Comparison of ENCODE assay signal across 9 cellular contexts in the genomic region with DNA sequence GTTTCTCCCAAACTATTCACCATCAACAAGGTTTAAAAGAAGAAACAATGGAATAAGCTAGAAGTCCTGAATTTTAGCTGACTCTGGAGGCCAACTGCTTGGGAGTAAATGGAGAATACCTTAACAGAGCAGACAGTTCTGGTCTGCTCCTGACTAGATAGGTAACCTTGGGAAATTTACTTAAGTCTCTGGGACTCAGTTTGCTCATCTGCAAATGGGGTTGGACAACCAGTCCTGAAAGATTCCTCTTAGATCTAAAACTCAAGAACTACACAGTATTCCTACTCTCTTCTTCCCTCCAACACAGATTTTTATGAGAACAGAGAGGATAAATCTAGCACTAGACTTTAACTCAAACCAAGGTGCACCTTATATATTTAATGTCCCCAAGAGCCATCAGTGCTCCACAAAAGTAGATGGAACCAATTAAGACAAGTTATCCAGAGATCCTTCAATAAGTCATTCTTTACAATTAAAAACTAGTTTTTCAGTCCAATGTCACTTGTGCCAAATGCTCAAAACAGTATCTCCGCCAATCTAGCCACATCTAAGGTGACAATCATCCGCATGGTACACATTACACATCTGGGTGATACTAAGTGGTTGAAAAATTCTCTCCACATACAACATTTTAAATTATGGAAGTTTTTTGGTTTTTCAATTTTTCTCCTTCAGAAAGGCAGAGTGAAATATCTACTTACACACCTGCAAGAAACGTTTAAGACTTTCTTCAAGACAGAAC. TPM values are rescaled to one million over a fixed set of nuclear protein-coding genes. Genes with fewer than 3 reads are reported as not detected.
DNase-seq lines count a peak whose midpoint lies in the region; ATAC-seq, FAIRE-seq and TF ChIP-seq lines count a peak whose summit lies in the region.
"Had no signal": no experiment of that assay in that cellular context is flagged by ENCODE, and none has a peak within 500 bp of the region (broad histone marks: within the 10 kb centered on the region; RNA-seq: fewer than 3 reads in every experiment).

No MANE protein-coding gene starts in this region.

- DNase-seq in activated T-cell treated with anti-CD3 and anti-CD28 coated beads, Interleukin-2, amount 50 U/mL, for 72 hours, result peak in 1 of 2 donors; percentile 33
- DNase-seq in activated T-cell treated with anti-CD3 and anti-CD28 coated beads for 4 hours, result no peak
- DNase-seq in astrocyte (ENCODE audit: low read depth), result no peak
- DNase-seq in lower lobe of right lung, result no peak
- no peak for DNase-seq in tibial artery
- DNase-seq in retina, result no peak
- DNase-seq: stimulated activated CD4-positive, alpha-beta T cell treated with anti-CD3 and anti-CD28 coated beads, Interleukin-2, amount 100 ng/mL, for 24 hours had no signal

- peak overlapping the region; percentile 99 for H3K4me3 ChIP-seq in astrocyte (ENCODE audit: insufficient read depth, low read depth, low read length)
- H3K4me3 ChIP-seq in lower lobe of right lung, result peak overlapping the region; percentile 74
- peak overlapping the region; percentile 85 to 90 for H3K4me3 ChIP-seq in tibial artery

- H3K27me3 Mint-ChIP-seq in activated T-cell treated with anti-CD3 and anti-CD28 coated beads, Interleukin-2, amount 50 U/mL, for 72 hours (ENCODE audit: low read depth), result no peaks in the 10 kb centered on the region
- H3K27me3 Mint-ChIP-seq in astrocyte (ENCODE audit: low read depth, unreplicated experiment), result no peaks in the 10 kb centered on the region

- no peak for TF ChIP-seq CTCF in astrocyte (IDR thresholded peaks at IDR 0.05; ENCODE audit: insufficient read depth, low read depth, low read length)
- TF ChIP-seq CTCF in lower lobe of right lung (IDR thresholded peaks at IDR 0.05), result no peak
- no peak for TF ChIP-seq CTCF in tibial artery (IDR thresholded peaks at IDR 0.05)

- H2AFZ ChIP-seq in astrocyte (ENCODE audit: low read depth, low read length), result no peak overlapping the region

- peak overlapping the region; percentile 98 for H3K27ac Mint-ChIP-seq in activated T-cell treated with anti-CD3 and anti-CD28 coated beads, Interleukin-2, amount 50 U/mL, for 72 hours
- peak overlapping the region; percentile 96 for H3K27ac Mint-ChIP-seq in astrocyte (ENCODE audit: unreplicated experiment)

- peak overlapping the region; percentile 94 for H3K9ac ChIP-seq in astrocyte (ENCODE audit: low read length)

- peak overlapping the region; percentile 85 to 97 for H3K4me3 Mint-ChIP-seq in activated T-cell treated with anti-CD3 and anti-CD28 coated beads, Interleukin-2, amount 50 U/mL, for 72 hours
- H3K4me3 Mint-ChIP-seq in astrocyte (ENCODE audit: unreplicated experiment), result peak overlapping the region; percentile 98

- no peak for FAIRE-seq in astrocyte (lab: Jason Lieb, UNC)

- intact Hi-C loops in lower lobe of right lung (cut with DNase I), result no loop called here
- intact Hi-C loops in tibial artery (cut with DNase I; ENCODE audit: low total_unique reads), result no loop called here

- H4K20me1 ChIP-seq in astrocyte (ENCODE audit: insufficient read depth, low read length), result peaks cover 59% of the 10 kb centered on the region

- H3K9me3 Mint-ChIP-seq in activated T-cell treated with anti-CD3 and anti-CD28 coated beads, Interleukin-2, amount 50 U/mL, for 72 hours, result no peaks in the 10 kb centered on the region
- H3K9me3 Mint-ChIP-seq in astrocyte (ENCODE audit: unreplicated experiment), result no peaks in the 10 kb centered on the region

- H3K4me2 ChIP-seq in astrocyte (ENCODE audit: low read length), result peak overlapping the region; percentile 92

- H3K27ac ChIP-seq in astrocyte (ENCODE audit: low read depth, low read length) (peak overlapping the region; percentile 96), lower lobe of right lung (peak overlapping the region; percentile 99), tibial artery (peak overlapping the region; percentile 96 to 99)

- peaks cover 79% of the 10 kb centered on the region for H3K4me1 Mint-ChIP-seq in activated T-cell treated with anti-CD3 and anti-CD28 coated beads, Interleukin-2, amount 50 U/mL, for 72 hours (ENCODE audit: low read depth)
- H3K4me1 Mint-ChIP-seq in astrocyte (ENCODE audit: low read depth, unreplicated experiment), result peaks cover 21% of the 10 kb centered on the region

- no peak for ATAC-seq in activated T-cell treated with anti-CD3 and anti-CD28 coated beads, Interleukin-2, amount 50 U/mL, for 72 hours (replicated peaks in 1 of 2)
- ATAC-seq in lower lobe of right lung (no peak), HG02852 (IDR thresholded peaks at IDR 0.05; ENCODE audit: unreplicated experiment) (no peak), HG02840 (IDR thresholded peaks at IDR 0.05; ENCODE audit: low FRiP score, unreplicated experiment) (no peak)

- H3K4me1 ChIP-seq in astrocyte (ENCODE audit: insufficient read depth, low read length), result peaks cover 29% of the 10 kb centered on the region
- H3K4me1 ChIP-seq in lower lobe of right lung, result peaks cover 71% of the 10 kb centered on the region
- peaks cover 0 to 80% (median 56%) of the 10 kb centered on the region in 4 donors for H3K4me1 ChIP-seq in tibial artery

- no peaks in the 10 kb centered on the region for H3K9me3 ChIP-seq in astrocyte (ENCODE audit: insufficient read depth, low read depth, low read length)
- H3K9me3 ChIP-seq in lower lobe of right lung, result no peaks in the 10 kb centered on the region
- H3K9me3 ChIP-seq in tibial artery, result no peaks in the 10 kb centered on the region

- H3K36me3 ChIP-seq in astrocyte (ENCODE audit: insufficient read depth, low read length) (no peaks in the 10 kb centered on the region), lower lobe of right lung (peaks cover 9% of the 10 kb centered on the region), tibial artery (peaks cover 3 to 9% (median 4%) of the 10 kb centered on the region in 3 donors)

- peaks cover 9 to 17% of the 10 kb centered on the region in 2 donors for H3K36me3 Mint-ChIP-seq in activated T-cell treated with anti-CD3 and anti-CD28 coated beads, Interleukin-2, amount 50 U/mL, for 72 hours (ENCODE audit: insufficient read depth in 2 of 2)
- H3K36me3 Mint-ChIP-seq in astrocyte (ENCODE audit: low read depth, unreplicated experiment), result peaks cover 15% of the 10 kb centered on the region

- H3K79me2 ChIP-seq in astrocyte (ENCODE audit: insufficient read depth, low read length), result peaks cover 92% of the 10 kb centered on the region

- no peaks in the 10 kb centered on the region for H3K27me3 ChIP-seq in astrocyte (ENCODE audit: insufficient read depth, low read length)
- H3K27me3 ChIP-seq in lower lobe of right lung (ENCODE audit: low read depth), result no peaks in the 10 kb centered on the region
- H3K27me3 ChIP-seq in tibial artery, result no peaks in the 10 kb centered on the region

RNA-seq across cellular contexts. Expression of gene RHOA, which starts 1.5 kb away (rescaled TPM):
- 100 to 1,000 TPM; 458 to 468 TPM for total RNA-seq in activated T-cell treated with anti-CD3 and anti-CD28 coated beads, Interleukin-2, amount 50 U/mL, for 72 hours
- total RNA-seq in astrocyte (538 and 553 TPM in 2 replicates), lower lobe of right lung (601 TPM)

RNA-seq across cellular contexts. Expression of gene TCTA, which starts 1.9 kb away (rescaled TPM):
- 10 to 100 TPM; 22.0 to 23.4 TPM for total RNA-seq in activated T-cell treated with anti-CD3 and anti-CD28 coated beads, Interleukin-2, amount 50 U/mL, for 72 hours
- total RNA-seq in astrocyte (14.7 and 15.3 TPM in 2 replicates), lower lobe of right lung (38.8 TPM)

RNA-seq across cellular contexts. Expression of gene AMT, which starts 12.0 kb away (rescaled TPM):
- total RNA-seq in activated T-cell treated with anti-CD3 and anti-CD28 coated beads, Interleukin-2, amount 50 U/mL, for 72 hours, result 1 to 10 TPM; 7.4 to 7.5 TPM
- total RNA-seq in astrocyte (4.0 and 5.2 TPM in 2 replicates), lower lobe of right lung (8.4 TPM)

RNA-seq across cellular contexts. Expression of gene NICN1, which starts 18.9 kb away (rescaled TPM):
- total RNA-seq in activated T-cell treated with anti-CD3 and anti-CD28 coated beads, Interleukin-2, amount 50 U/mL, for 72 hours, result 10 to 100 TPM; 15.3 to 18.4 TPM
- total RNA-seq in astrocyte (19.8 and 20.1 TPM in 2 replicates), lower lobe of right lung (22.1 TPM)

RNA-seq across cellular contexts. Expression of gene GPX1, which starts 52.1 kb away (rescaled TPM):
- 100 to 1,000 TPM; 112 to 124 TPM for total RNA-seq in activated T-cell treated with anti-CD3 and anti-CD28 coated beads, Interleukin-2, amount 50 U/mL, for 72 hours
- 208 and 268 TPM in 2 replicates for total RNA-seq in astrocyte
- 450 TPM for total RNA-seq in lower lobe of right lung
